ENCODE assay signal across 11 cellular contexts in genomic region chr11:1759151-1759850, GRCh38. TPM values are rescaled to one million over a fixed set of nuclear protein-coding genes. Genes with fewer than 3 reads are reported as not detected.
A peak's percentile ranks its signal among the peaks of the same experiment; 100 is the strongest.
DNase-seq lines count a peak whose midpoint lies in the region; ATAC-seq, FAIRE-seq and TF ChIP-seq lines count a peak whose summit lies in the region.
"Had no signal": no experiment of that assay in that cellular context is flagged by ENCODE, and none has a peak within 500 bp of the region (broad histone marks: within the 10 kb centered on the region; RNA-seq: fewer than 3 reads in every experiment).

No MANE protein-coding gene starts in this region.

- H3K36me3 ChIP-seq in BLaER1 treated with 17β-estradiol and CSF1 and Interleukin-3, amounts not matched to agents 10 nM and 100 nM: peaks cover 13 to 89% (median 61%) of the 10 kb centered on the region in 11 experiments
- peaks cover 68% of the 10 kb centered on the region for H3K36me3 ChIP-seq in neutrophil

- no peak for TF ChIP-seq CTCF in neutrophil (IDR thresholded peaks at IDR 0.05)

- H3K9ac ChIP-seq in BLaER1 treated with 17β-estradiol and CSF1 and Interleukin-3, amounts not matched to agents 10 nM and 100 nM: peak overlapping the region in 10 of 11 experiments; percentile 69 to 97 (median 88); a peak in 18 of 22 replicates

- H3K9me3 Mint-ChIP-seq in T-cell: no peaks in the 10 kb centered on the region

- H3K27ac ChIP-seq in BLaER1 treated with 17β-estradiol and CSF1 and Interleukin-3, amounts not matched to agents 10 nM and 100 nM: peak overlapping the region in 10 of 11 experiments; percentile 25 to 97 (median 90); a peak in 18 of 22 replicates
- H3K27ac ChIP-seq in neutrophil: peak overlapping the region; percentile 98

- peaks cover 79 to 96% (median 92%) of the 10 kb centered on the region in 10 experiments for H3K4me1 ChIP-seq in BLaER1 treated with 17β-estradiol and CSF1 and Interleukin-3, amounts not matched to agents 10 nM and 100 nM
- H3K4me1 ChIP-seq in neutrophil (ENCODE audit: control insufficient read depth in 1 of 2, insufficient read depth in 1 of 2, low read depth in 1 of 2, low read length in 1 of 2): peaks cover 92% of the 10 kb centered on the region in 2 experiments

- CTCF ChIA-PET in T-cell (lab: Charles Lee): no interaction called here

- H4K20me1 ChIP-seq in BLaER1 treated with 17β-estradiol and CSF1 and Interleukin-3, amounts not matched to agents 10 nM and 100 nM: peaks cover 0 to 83% (median 35%) of the 10 kb centered on the region in 11 experiments; a peak in 15 of 22 replicates

- no peaks in the 10 kb centered on the region for H3K9me3 ChIP-seq in BLaER1 treated with 17β-estradiol and CSF1 and Interleukin-3, amounts not matched to agents 10 nM and 100 nM (replicated peaks in 1 of 11)
- H3K9me3 ChIP-seq in neutrophil: no peaks in the 10 kb centered on the region

- H3K27ac Mint-ChIP-seq in T-cell: peak overlapping the region; percentile 90 to 91

- no peak for FAIRE-seq in HTR-8/SVneo (lab: Jason Lieb, UNC)

- no peaks in the 10 kb centered on the region for H3K27me3 ChIP-seq in BLaER1 treated with 17β-estradiol and CSF1 and Interleukin-3, amounts not matched to agents 10 nM and 100 nM
- no peaks in the 10 kb centered on the region for H3K27me3 ChIP-seq in neutrophil

- H3K4me3 ChIP-seq in BLaER1 treated with 17β-estradiol and CSF1 and Interleukin-3, amounts not matched to agents 10 nM and 100 nM: peak overlapping the region in 7 of 10 experiments; percentile 49 to 100 (median 97); a peak in 13 of 20 replicates
- H3K4me3 ChIP-seq in neutrophil (ENCODE audit: low read depth in 1 of 2, low read length in 1 of 2): peak overlapping the region; percentile 85 to 99

- H3K4me1 Mint-ChIP-seq in T-cell: peaks cover 70 to 83% (median 77%) of the 10 kb centered on the region in 3 donors

- ATAC-seq in T-cell (replicated peaks in 1 of 4) (no peak), Right ventricle myocardium superior (ENCODE audit: poor library complexity) (no peak)

- POLR2A ChIA-PET in T-cell (lab: Charles Lee): no interaction called here

- DNase-seq in T-cell (no peak), Right ventricle myocardium superior (peak; percentile 40), HTR-8/SVneo (ENCODE audit: insufficient read length, low spot score) (no peak), germinal center (ENCODE audit: low spot score) (no peak), HuH-7 (ENCODE audit: low spot score) (no peak)
- DNase-seq in NK-92 treated with Interleukin-12 subunit alpha and Interleukin-12 subunit beta, amount 100 ng/mL, for 24 hours (lab: John Stamatoyannopoulos, UW): no peak
- DNase-seq: activated CD8-positive, alpha-beta memory T cell treated with anti-CD3 and anti-CD28 coated beads for 24 hours; Karpas-422; NCI-H2107 had no signal

- peaks cover 12% of the 10 kb centered on the region for H3K36me3 Mint-ChIP-seq in T-cell

- H3K27me3 Mint-ChIP-seq in T-cell: no peaks in the 10 kb centered on the region

- H3K4me2 ChIP-seq in BLaER1 treated with 17β-estradiol and CSF1 and Interleukin-3, amounts not matched to agents 10 nM and 100 nM: peak overlapping the region; percentile 94 to 100 (median 99)

- intact Hi-C loops in Right ventricle myocardium superior (cut with DNase I): no loop called here

- peak overlapping the region; percentile 9 to 92 (median 52) for H3K4me3 Mint-ChIP-seq in T-cell

RNA-seq across cellular contexts. Expression of gene CTSD, which starts 4.4 kb away (rescaled TPM):
- total RNA-seq in T-cell (100 to 1,000 TPM in 3 of 5 donors, 10 to 100 TPM in 2; 91.9 to 187 (median 163) TPM), Right ventricle myocardium superior (986 TPM)

RNA-seq across cellular contexts. Expression of gene IFITM10, which starts 8.9 kb away (rescaled TPM):
- total RNA-seq in T-cell (1 to 10 TPM in 4 of 5 donors, under 1 TPM in 1; 0.72 to 4.2 (median 1.8) TPM), Right ventricle myocardium superior (1.1 TPM)
